Comparison of ENCODE assay signal across 8 cellular contexts in the genomic region with DNA sequence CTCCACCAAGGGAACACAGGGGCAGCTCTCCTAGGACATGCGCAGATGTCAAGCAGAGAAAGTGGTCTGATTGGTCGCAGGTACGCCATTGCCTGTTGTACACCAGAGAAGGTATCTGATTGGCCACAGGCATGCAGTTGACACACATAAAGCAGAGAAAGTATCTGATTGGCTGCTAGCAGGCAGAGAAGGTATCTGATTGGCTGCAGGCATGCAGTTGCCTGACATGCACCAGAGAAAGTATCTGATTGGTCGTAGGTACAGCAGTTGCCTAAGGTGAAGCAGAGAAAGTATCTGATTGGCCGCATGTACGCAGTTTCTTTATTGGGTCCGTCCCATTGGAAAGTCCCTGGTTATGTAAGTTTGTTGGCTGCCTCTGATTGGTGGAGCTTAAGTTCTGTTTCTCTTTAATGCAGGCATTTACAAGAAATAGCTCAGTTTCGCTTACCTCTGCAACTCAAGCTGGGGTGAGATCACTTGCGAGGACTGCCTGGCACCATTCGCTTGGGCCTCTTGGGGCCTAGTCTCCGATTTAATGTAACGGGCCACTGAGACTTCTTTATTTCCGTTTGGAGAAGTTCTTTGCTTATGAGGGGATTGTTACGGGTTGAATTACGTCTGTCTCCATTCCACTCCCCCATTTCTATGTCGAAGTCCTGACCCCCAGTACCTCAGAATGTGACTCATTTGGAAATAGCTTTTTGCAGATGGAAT.
DNase-seq lines count a peak whose midpoint lies in the region; ATAC-seq and TF ChIP-seq lines count a peak whose summit lies in the region.

No MANE protein-coding gene starts in this region.

- TF ChIP-seq CTCF in neural crest cell (conservative IDR thresholded peaks at IDR 0.05) (no peak), mesothelial cell of epicardium (IDR thresholded peaks at IDR 0.05; ENCODE audit: unreplicated experiment) (no peak)

- H3K4me1 ChIP-seq in effector memory CD4-positive, alpha-beta T cell (ENCODE audit: control insufficient read depth, insufficient read depth, low read length, poor library complexity, severe bottlenecking), result no peaks in the 10 kb centered on the region

- H3K9me3 Mint-ChIP-seq in neural crest cell (no peaks in the 10 kb centered on the region), mesothelial cell of epicardium (no peaks in the 10 kb centered on the region)

- no peaks in the 10 kb centered on the region for H3K36me3 ChIP-seq in effector memory CD4-positive, alpha-beta T cell (ENCODE audit: control insufficient read depth, insufficient read depth, low read length)

- DNase-seq in NCI-H82 (lab: John Stamatoyannopoulos, UW), result peak; percentile 35
- no peak for DNase-seq in NCI-H82 treated with DMSO at 0.1 percent for 48 hours (lab: John Stamatoyannopoulos, UW; ENCODE audit: unreplicated experiment)
- DNase-seq in SK-N-DZ (ENCODE audit: low spot score), result peak; percentile 48
- no peak for DNase-seq in neural crest cell (ENCODE audit: low read depth, low spot score)
- no peak for DNase-seq in DMS114 treated with DMSO at 0.1 percent for 48 hours (lab: John Stamatoyannopoulos, UW; ENCODE audit: unreplicated experiment)
- no peak for DNase-seq in mesothelial cell of epicardium (ENCODE audit: low spot score in 2 of 2, unreplicated experiment in 2 of 2)
- no peak for DNase-seq in effector memory CD4-positive, alpha-beta T cell

- no peaks in the 10 kb centered on the region for H3K9me3 ChIP-seq in effector memory CD4-positive, alpha-beta T cell (ENCODE audit: control insufficient read depth, low read length)

- no peaks in the 10 kb centered on the region for H3K27me3 ChIP-seq in effector memory CD4-positive, alpha-beta T cell (replicated peaks; ENCODE audit: control insufficient read depth, insufficient read depth, low read length, poor library complexity, severe bottlenecking)

- H3K36me3 Mint-ChIP-seq in neural crest cell (ENCODE audit: low read depth), result no peaks in the 10 kb centered on the region
- H3K36me3 Mint-ChIP-seq in mesothelial cell of epicardium, result no peaks in the 10 kb centered on the region

- H3K4me3 ChIP-seq in effector memory CD4-positive, alpha-beta T cell (ENCODE audit: insufficient read depth, low read depth, low read length, poor library complexity, severe bottlenecking), result no peak overlapping the region

- H3K27ac ChIP-seq in effector memory CD4-positive, alpha-beta T cell (ENCODE audit: insufficient read depth, low read length, poor library complexity, severe bottlenecking), result no peak overlapping the region

- H3K4me3 Mint-ChIP-seq in neural crest cell, result no peak overlapping the region
- H3K4me3 Mint-ChIP-seq in mesothelial cell of epicardium, result no peak overlapping the region

- H3K27ac Mint-ChIP-seq in neural crest cell (ENCODE audit: unreplicated experiment) (peak overlapping the region; percentile 43), mesothelial cell of epicardium (no peak overlapping the region)

- H3K4me1 Mint-ChIP-seq in neural crest cell, result peaks cover 5% of the 10 kb centered on the region
- H3K4me1 Mint-ChIP-seq in mesothelial cell of epicardium, result peaks cover 31% of the 10 kb centered on the region

- ATAC-seq in HG02759 (IDR thresholded peaks at IDR 0.05; ENCODE audit: unreplicated experiment), result peak; percentile 52

- no peaks in the 10 kb centered on the region for H3K27me3 Mint-ChIP-seq in neural crest cell (ENCODE audit: low read depth)
- no peaks in the 10 kb centered on the region for H3K27me3 Mint-ChIP-seq in mesothelial cell of epicardium (ENCODE audit: low read depth)

Comparison
In these comparisons a context has a peak if more than half of its experiments do, and no peak if none do; other contexts are left out.
1. DNase-seq: peak in NCI-H82 (single experiment) and SK-N-DZ (single experiment); none in NCI-H82 treated with DMSO at 0.1 percent for 48 hours (single experiment), neural crest cell (single experiment), DMS114 treated with DMSO at 0.1 percent for 48 hours (single experiment), mesothelial cell of epicardium (0 of 2) and effector memory CD4-positive, alpha-beta T cell (0 of 3).